18 cellular contexts compared by ENCODE assay signal in genomic region chr2:3307901-3308300, GRCh38.
DNase-seq lines count a peak whose midpoint lies in the region; ATAC-seq and TF ChIP-seq lines count a peak whose summit lies in the region.
"Had no signal": no experiment of that assay in that cellular context is flagged by ENCODE, and none has a peak within 500 bp of the region (broad histone marks: within the 10 kb centered on the region; RNA-seq: fewer than 3 reads in every experiment).

No MANE protein-coding gene starts in this region.

- H3K27ac ChIP-seq in lower lobe of right lung (no peak overlapping the region), spleen (no peak overlapping the region)
- H3K27ac ChIP-seq: 22Rv1; BLaER1 treated with 17β-estradiol and CSF1 and Interleukin-3, amounts not matched to agents 10 nM and 100 nM; GM23248 had no signal

- H3K27me3 ChIP-seq in lower lobe of right lung (ENCODE audit: low read depth) (no peaks in the 10 kb centered on the region), spleen (replicated peaks in 1 of 7) (no peaks in the 10 kb centered on the region)
- H3K27me3 ChIP-seq: BLaER1 treated with 17β-estradiol and CSF1 and Interleukin-3, amounts not matched to agents 10 nM and 100 nM had no signal

- ATAC-seq in activated naive CD4-positive, alpha-beta T cell treated with anti-CD3 and anti-CD28 coated beads, Interleukin-2, amount 50 U/mL, for 72 hours, result no peak
- ATAC-seq in lower lobe of right lung, result no peak
- no peak for ATAC-seq in activated T-cell treated with anti-CD3 and anti-CD28 coated beads, Interleukin-2, amount 50 U/mL, for 72 hours (replicated peaks in 1 of 2)
- ATAC-seq: CD8-positive, alpha-beta T cell had no signal

- no peak for TF ChIP-seq POLR2A in spleen (IDR thresholded peaks at IDR 0.05)

- H3K27me3 Mint-ChIP-seq in activated naive CD4-positive, alpha-beta T cell treated with anti-CD3 and anti-CD28 coated beads, Interleukin-2, amount 50 U/mL, for 24 hours, result no peaks in the 10 kb centered on the region
- H3K27me3 Mint-ChIP-seq in activated T-cell treated with anti-CD3 and anti-CD28 coated beads, Interleukin-2, amount 50 U/mL, for 72 hours (ENCODE audit: low read depth), result no peaks in the 10 kb centered on the region
- H3K27me3 Mint-ChIP-seq: IgD-negative memory B cell had no signal

- DNase-seq in activated naive CD4-positive, alpha-beta T cell treated with anti-CD3 and anti-CD28 coated beads, Interleukin-2, amount 50 U/mL, for 72 hours (ENCODE audit: low spot score in 2 of 2), result no peak
- peak; percentile 7 for DNase-seq in amniotic epithelial cell (ENCODE audit: low read depth)
- peak; percentile 15 for DNase-seq in lower lobe of right lung
- peak; percentile 23 for DNase-seq in spleen
- DNase-seq in ACHN, result no peak
- no peak for DNase-seq in NCI-H1092 (lab: John Stamatoyannopoulos, UW)
- DNase-seq in activated T-cell treated with anti-CD3 and anti-CD28 coated beads, Interleukin-2, amount 50 U/mL, for 72 hours, result no peak
- DNase-seq: CD8-positive, alpha-beta T cell; COR-L47; DMS153; DMS79 treated with DMSO at 0.1 percent for 48 hours; EL; GM23248; H7 had no signal

- no peaks in the 10 kb centered on the region for H3K9me3 Mint-ChIP-seq in activated naive CD4-positive, alpha-beta T cell treated with anti-CD3 and anti-CD28 coated beads, Interleukin-2, amount 50 U/mL, for 24 hours
- H3K9me3 Mint-ChIP-seq in activated naive CD4-positive, alpha-beta T cell treated with anti-CD3 and anti-CD28 coated beads, Interleukin-2, amount 50 U/mL, for 72 hours, result no peaks in the 10 kb centered on the region
- no peaks in the 10 kb centered on the region for H3K9me3 Mint-ChIP-seq in activated T-cell treated with anti-CD3 and anti-CD28 coated beads, Interleukin-2, amount 50 U/mL, for 72 hours
- H3K9me3 Mint-ChIP-seq: CD8-positive, alpha-beta T cell; IgD-negative memory B cell had no signal

- H3K4me3 ChIP-seq in lower lobe of right lung (no peak overlapping the region), spleen (no peak overlapping the region)
- H3K4me3 ChIP-seq: BLaER1 treated with 17β-estradiol and CSF1 and Interleukin-3, amounts not matched to agents 10 nM and 100 nM; GM23248 had no signal

- no peaks in the 10 kb centered on the region for H3K9me3 ChIP-seq in lower lobe of right lung
- H3K9me3 ChIP-seq in spleen, result no peaks in the 10 kb centered on the region

- peak overlapping the region; percentile 67 for H3K27ac Mint-ChIP-seq in activated naive CD4-positive, alpha-beta T cell treated with anti-CD3 and anti-CD28 coated beads, Interleukin-2, amount 50 U/mL, for 24 hours
- no peak overlapping the region for H3K27ac Mint-ChIP-seq in activated naive CD4-positive, alpha-beta T cell treated with anti-CD3 and anti-CD28 coated beads, Interleukin-2, amount 50 U/mL, for 72 hours
- H3K27ac Mint-ChIP-seq in activated T-cell treated with anti-CD3 and anti-CD28 coated beads, Interleukin-2, amount 50 U/mL, for 72 hours, result no peak overlapping the region
- H3K27ac Mint-ChIP-seq: CD8-positive, alpha-beta T cell; IgD-negative memory B cell had no signal

- no peak overlapping the region for H3K4me3 Mint-ChIP-seq in activated naive CD4-positive, alpha-beta T cell treated with anti-CD3 and anti-CD28 coated beads, Interleukin-2, amount 50 U/mL, for 24 hours
- H3K4me3 Mint-ChIP-seq in activated T-cell treated with anti-CD3 and anti-CD28 coated beads, Interleukin-2, amount 50 U/mL, for 72 hours, result no peak overlapping the region
- H3K4me3 Mint-ChIP-seq: CD8-positive, alpha-beta T cell; IgD-negative memory B cell had no signal

- TF ChIP-seq CTCF in lower lobe of right lung (IDR thresholded peaks at IDR 0.05) (no peak), spleen (IDR thresholded peaks at IDR 0.05 in 8 of 11, conservative IDR thresholded peaks at IDR 0.05 in 3 of 11) (no peak)

- in situ Hi-C loops in ACHN (cut with HindIII; ENCODE audit: low pct_ligation_motif_present, low pct_unique_long_range_greater_than_20kb, low sequenced_read_pairs), result no loop called here

- peaks cover 30% of the 10 kb centered on the region for H3K4me1 Mint-ChIP-seq in activated naive CD4-positive, alpha-beta T cell treated with anti-CD3 and anti-CD28 coated beads, Interleukin-2, amount 50 U/mL, for 24 hours
- peaks cover 16% of the 10 kb centered on the region for H3K4me1 Mint-ChIP-seq in activated T-cell treated with anti-CD3 and anti-CD28 coated beads, Interleukin-2, amount 50 U/mL, for 72 hours (ENCODE audit: low read depth)

- peaks cover 2% of the 10 kb centered on the region for H3K36me3 Mint-ChIP-seq in activated naive CD4-positive, alpha-beta T cell treated with anti-CD3 and anti-CD28 coated beads, Interleukin-2, amount 50 U/mL, for 24 hours
- no peaks in the 10 kb centered on the region for H3K36me3 Mint-ChIP-seq in activated naive CD4-positive, alpha-beta T cell treated with anti-CD3 and anti-CD28 coated beads, Interleukin-2, amount 50 U/mL, for 72 hours
- no peaks in the 10 kb centered on the region for H3K36me3 Mint-ChIP-seq in activated T-cell treated with anti-CD3 and anti-CD28 coated beads, Interleukin-2, amount 50 U/mL, for 72 hours (ENCODE audit: insufficient read depth in 2 of 2)

- H3K4me1 ChIP-seq in lower lobe of right lung (peaks cover 10% of the 10 kb centered on the region), spleen (peaks cover 0 to 22% (median 13%) of the 10 kb centered on the region in 6 donors)

- WGBS in spleen, 5 donors, result 90 to 96% (median 93%) methylated on average over 9 of the region's 9 CpGs

- H3K36me3 ChIP-seq in lower lobe of right lung (no peaks in the 10 kb centered on the region), spleen (peaks cover 0 to 5% (median 0%) of the 10 kb centered on the region in 6 donors)

- intact Hi-C loops in lower lobe of right lung (cut with DNase I), result no loop called here
- intact Hi-C loops in spleen (cut with DNase I; ENCODE audit: low total_unique reads), result loop anchor here (10.0 kb wide), 2 partner anchors 113 to 303 kb away; no protein-coding TSS in a partner anchor

Comparison
In these comparisons a context has a peak if more than half of its experiments do, and no peak if none do; other contexts are left out.
1. DNase-seq: peak in amniotic epithelial cell (single experiment), lower lobe of right lung (single experiment) and spleen (single experiment); none in activated naive CD4-positive, alpha-beta T cell treated with anti-CD3 and anti-CD28 coated beads, Interleukin-2, amount 50 U/mL, for 72 hours (0 of 2), ACHN (single experiment), NCI-H1092 (single experiment) and activated T-cell treated with anti-CD3 and anti-CD28 coated beads, Interleukin-2, amount 50 U/mL, for 72 hours (0 of 2).